Comparison of ENCODE assay signal across 15 cellular contexts in genomic region chr16:4690946-4691665, GRCh38. TPM values are rescaled to one million over a fixed set of nuclear protein-coding genes. Genes with fewer than 3 reads are reported as not detected.
DNase-seq lines count a peak whose midpoint lies in the region; ATAC-seq and TF ChIP-seq lines count a peak whose summit lies in the region.
"Had no signal": no experiment of that assay in that cellular context is flagged by ENCODE, and none has a peak within 500 bp of the region (broad histone marks: within the 10 kb centered on the region; RNA-seq: fewer than 3 reads in every experiment).

No MANE protein-coding gene starts in this region.

- H3K27me3 Mint-ChIP-seq in T-cell (no peaks in the 10 kb centered on the region), endothelial cell (ENCODE audit: unreplicated experiment) (peaks cover 13% of the 10 kb centered on the region), type B pancreatic cell (no peaks in the 10 kb centered on the region)

- peak; percentile 38 for DNase-seq in cardiac septum (ENCODE audit: low spot score)
- DNase-seq in left ventricle myocardium inferior, result no peak
- no peak for DNase-seq in T-cell
- no peak for DNase-seq in endothelial cell (ENCODE audit: low spot score)
- DNase-seq in type B pancreatic cell (ENCODE audit: extremely low spot score, unreplicated experiment), result no peak
- DNase-seq in NCI-H524 treated with DMSO at 0.1 percent for 48 hours (lab: John Stamatoyannopoulos, UW), result no peak
- no peak for DNase-seq in SJCRH30
- DNase-seq: activated CD4-positive, CD25-positive, alpha-beta regulatory T cell treated with anti-CD3 and anti-CD28 coated beads, Interleukin-2, amount 50 U/mL, for 72 hours; NCI-H345; stimulated activated CD4-positive, alpha-beta T cell treated with anti-CD3 and anti-CD28 coated beads, Interleukin-1b, Interleukin-23, amount 100 ng/mL, for 48 hours; stomach had no signal

- ATAC-seq in T-cell (replicated peaks in 1 of 4) (no peak), GM18505 (IDR thresholded peaks at IDR 0.05; ENCODE audit: unreplicated experiment) (no peak)
- ATAC-seq: HCT116 had no signal

- peak overlapping the region; percentile 56 to 76 for H3K27ac Mint-ChIP-seq in T-cell
- no peak overlapping the region for H3K27ac Mint-ChIP-seq in endothelial cell (ENCODE audit: unreplicated experiment)
- peak overlapping the region; percentile 62 for H3K27ac Mint-ChIP-seq in type B pancreatic cell

- H3K27ac ChIP-seq in left ventricle myocardium inferior (replicated peaks) (no peak overlapping the region), SJCRH30 (no peak overlapping the region)
- H3K27ac ChIP-seq: KMS-11, parathyroid adenoma, stomach had no signal

- CTCF ChIA-PET in T-cell (lab: Charles Lee), result no interaction called here

- intact Hi-C loops in cardiac septum (cut with DNase I), result loop anchor here (5.0 to 10.0 kb wide), 2 partner anchors 114 to 266 kb away; partner anchors contain the start of genes ROGDI and SEC14L5
- intact Hi-C loops in left ventricle myocardium inferior (cut with micrococcal nuclease), result no loop called here

- H3K36me3 Mint-ChIP-seq in T-cell (peaks cover 8% of the 10 kb centered on the region), endothelial cell (ENCODE audit: low read depth, unreplicated experiment) (peaks cover 11% of the 10 kb centered on the region), type B pancreatic cell (no peaks in the 10 kb centered on the region)

- H3K27me3 ChIP-seq in left ventricle myocardium inferior (ENCODE audit: low read depth) (no peaks in the 10 kb centered on the region), SJCRH30 (no peaks in the 10 kb centered on the region)
- H3K27me3 ChIP-seq: stomach had no signal

- no peak for TF ChIP-seq CTCF in left ventricle myocardium inferior (IDR thresholded peaks at IDR 0.05; ENCODE audit: borderline replicate concordance)
- no peak for TF ChIP-seq CTCF in endothelial cell (IDR thresholded peaks at IDR 0.05; ENCODE audit: unreplicated experiment)
- no peak for TF ChIP-seq CTCF in type B pancreatic cell (conservative IDR thresholded peaks at IDR 0.05)

- H3K36me3 ChIP-seq in left ventricle myocardium inferior (peaks cover 26% of the 10 kb centered on the region), SJCRH30 (peaks cover 5% of the 10 kb centered on the region)

- no peak for TF ChIP-seq POLR2A in GM18505 (IDR thresholded peaks at IDR 0.05; ENCODE audit: borderline replicate concordance, extremely low read depth, insufficient read depth, insufficient read length)

- H3K4me3 ChIP-seq in left ventricle myocardium inferior (no peak overlapping the region), SJCRH30 (no peak overlapping the region)
- H3K4me3 ChIP-seq: stomach had no signal

- peaks cover 50% of the 10 kb centered on the region for H3K4me1 ChIP-seq in left ventricle myocardium inferior
- H3K4me1 ChIP-seq in SJCRH30, result no peaks in the 10 kb centered on the region
- H3K4me1 ChIP-seq: parathyroid adenoma had no signal

- H3K4me1 Mint-ChIP-seq in T-cell, result peaks cover 17 to 22% (median 19%) of the 10 kb centered on the region in 3 donors
- H3K4me1 Mint-ChIP-seq in endothelial cell (ENCODE audit: unreplicated experiment), result no peaks in the 10 kb centered on the region
- no peaks in the 10 kb centered on the region for H3K4me1 Mint-ChIP-seq in type B pancreatic cell (ENCODE audit: unreplicated experiment)

- H3K9me3 ChIP-seq in left ventricle myocardium inferior (replicated peaks), result no peaks in the 10 kb centered on the region
- no peaks in the 10 kb centered on the region for H3K9me3 ChIP-seq in SJCRH30 (replicated peaks)
- H3K9me3 ChIP-seq: stomach had no signal

- peak overlapping the region; percentile 47 to 59 (median 59) for H3K4me3 Mint-ChIP-seq in T-cell
- H3K4me3 Mint-ChIP-seq in endothelial cell (ENCODE audit: unreplicated experiment), result peak overlapping the region; percentile 51
- H3K4me3 Mint-ChIP-seq in type B pancreatic cell, result peak overlapping the region; percentile 66

- POLR2A ChIA-PET in T-cell (lab: Charles Lee), result interaction anchor here in 1 of 2 donors (0.5 kb wide), 1 partner anchor 63 kb away, joined by 6 read pairs; no protein-coding TSS in a partner anchor

- H3K9me3 Mint-ChIP-seq in T-cell (no peaks in the 10 kb centered on the region), endothelial cell (ENCODE audit: unreplicated experiment) (no peaks in the 10 kb centered on the region), type B pancreatic cell (no peaks in the 10 kb centered on the region)

RNA-seq across cellular contexts. Expression of gene NUDT16L1, which starts 2.3 kb away (rescaled TPM):
- total RNA-seq in cardiac septum (43.7 TPM), left ventricle myocardium inferior (61.9 TPM), T-cell (10 to 100 TPM; 53.3 to 64.0 (median 62.2) TPM), endothelial cell (ENCODE audit: unreplicated experiment) (43.1 TPM), type B pancreatic cell (ENCODE audit: low replicate concordance) (36.7 and 37.7 TPM in 2 replicates)
- 22.3 and 23.6 TPM in 2 replicates for total RNA-seq in SJCRH30 (2014; rRNA removed; shearing (Covaris generic))

RNA-seq across cellular contexts. Expression of gene ANKS3, which starts 43.0 kb away (rescaled TPM):
- total RNA-seq in cardiac septum, result 9.9 TPM
- total RNA-seq in left ventricle myocardium inferior, result 8.7 TPM
- 10 to 100 TPM; 24.2 to 37.1 (median 32.2) TPM for total RNA-seq in T-cell
- total RNA-seq in endothelial cell (ENCODE audit: unreplicated experiment), result 15.6 TPM
- total RNA-seq in type B pancreatic cell (ENCODE audit: low replicate concordance), result 21.6 and 36.7 TPM in 2 replicates
- 10.0 and 10.9 TPM in 2 replicates for total RNA-seq in SJCRH30 (2014; rRNA removed; shearing (Covaris generic))

RNA-seq across cellular contexts. Expression of gene DNAAF8, which starts 43.2 kb away (rescaled TPM):
- total RNA-seq in cardiac septum (0.65 TPM), left ventricle myocardium inferior (0.77 TPM), T-cell (under 1 TPM in 4 of 5 donors, not detected in 1; 0.13 to 0.70 (median 0.34) TPM), endothelial cell (ENCODE audit: unreplicated experiment) (0.18 TPM), type B pancreatic cell (ENCODE audit: low replicate concordance) (0.74 and 2.6 TPM in 2 replicates)
- 0.06 and 0.25 TPM in 2 replicates for total RNA-seq in SJCRH30 (2014; rRNA removed; shearing (Covaris generic))
